Comparison of ENCODE assay signal across 24 cellular contexts in the genomic region with DNA sequence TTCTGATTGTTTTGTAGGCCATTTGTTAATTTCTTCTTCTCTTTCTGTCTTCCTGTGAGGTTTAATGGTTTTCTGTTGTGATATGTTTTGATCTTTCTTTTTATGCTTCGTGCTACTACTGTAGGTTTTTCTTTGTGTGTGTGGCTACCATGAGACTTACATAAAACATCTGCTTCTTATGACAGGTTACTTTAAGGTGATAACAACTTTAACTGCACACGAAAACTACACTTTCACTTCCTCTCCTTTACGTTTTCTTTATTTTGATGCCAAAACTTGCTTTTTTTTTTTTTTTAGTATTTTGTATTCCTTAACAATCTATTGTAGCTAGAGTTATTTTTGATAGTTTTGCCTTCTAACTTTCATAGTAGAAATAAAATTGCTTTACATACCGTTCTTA.
"Had no signal": no experiment of that assay in that cellular context is flagged by ENCODE, and none has a peak within 500 bp of the region (broad histone marks: within the 10 kb centered on the region; RNA-seq: fewer than 3 reads in every experiment).

No MANE protein-coding gene starts in this region.

- H3K27ac ChIP-seq: coronary artery, dorsolateral prefrontal cortex, esophagus muscularis mucosa, foreskin keratinocyte, gastroesophageal sphincter, heart left ventricle, hepatocyte, left lung, lower lobe of right lung had no signal

- DNase-seq: dermis blood vessel endothelial cell; dorsolateral prefrontal cortex; effector CD4-positive, alpha-beta T cell; effector memory CD4-positive, alpha-beta T cell; foreskin keratinocyte; heart left ventricle; hypothalamus; immature natural killer cell; left cardiac atrium; left lung; left ventricle myocardium superior; lower lobe of right lung; mesenchymal stem cell; mucosa of descending colon; naive B cell; naive thymus-derived CD8-positive, alpha-beta T cell had no signal

- H3K4me2 ChIP-seq: hepatocyte had no signal

- H3K9me3 ChIP-seq: left lung, lower lobe of right lung, mucosa of descending colon had no signal

- H3K27me3 ChIP-seq: esophagus muscularis mucosa, foreskin keratinocyte, gastroesophageal sphincter, heart left ventricle, hepatocyte, left lung had no signal

- H3K79me2 ChIP-seq: hepatocyte had no signal

- H3K4me3 Mint-ChIP-seq: immature natural killer cell; mesothelial cell of epicardium; naive B cell; naive thymus-derived CD8-positive, alpha-beta T cell had no signal

- FAIRE-seq: endothelial cell of umbilical vein, frontal cortex, keratinocyte had no signal

- H3K4me3 ChIP-seq: coronary artery, dorsolateral prefrontal cortex, esophagus muscularis mucosa, gastroesophageal sphincter, heart left ventricle, hepatocyte, left lung, lower lobe of right lung, mucosa of descending colon had no signal

- H3K4me1 ChIP-seq: esophagus muscularis mucosa, foreskin keratinocyte, gastroesophageal sphincter, heart left ventricle, left lung, lower lobe of right lung had no signal

- H3K27ac Mint-ChIP-seq: immature natural killer cell; mesothelial cell of epicardium; naive B cell; naive thymus-derived CD8-positive, alpha-beta T cell had no signal

- H3K36me3 ChIP-seq: esophagus muscularis mucosa, gastroesophageal sphincter, heart left ventricle, left lung, lower lobe of right lung had no signal

- H3K4me1 Mint-ChIP-seq: immature natural killer cell; mesothelial cell of epicardium; naive B cell; naive thymus-derived CD8-positive, alpha-beta T cell had no signal

- H2AFZ ChIP-seq: hepatocyte had no signal

- ATAC-seq: foreskin keratinocyte; gastroesophageal sphincter; heart left ventricle; left cardiac atrium; left lung; left ventricle myocardium superior; lower lobe of right lung; mucosa of descending colon; naive thymus-derived CD8-positive, alpha-beta T cell had no signal

- H3K36me3 Mint-ChIP-seq: immature natural killer cell; mesothelial cell of epicardium; naive B cell; naive thymus-derived CD8-positive, alpha-beta T cell had no signal
